Comparison of ENCODE assay signal across 8 cellular contexts in genomic region chr5:173618927-173619519, GRCh38. TPM values are rescaled to one million over a fixed set of nuclear protein-coding genes. Genes with fewer than 3 reads are reported as not detected.
DNase-seq lines count a peak whose midpoint lies in the region; ATAC-seq, FAIRE-seq and TF ChIP-seq lines count a peak whose summit lies in the region.

No MANE protein-coding gene starts in this region.

- no peak for FAIRE-seq in keratinocyte (lab: Jason Lieb, UNC)

- peaks cover 23% of the 10 kb centered on the region for H3K79me2 ChIP-seq in Karpas-422 (ENCODE audit: low read length)
- H3K79me2 ChIP-seq in keratinocyte (ENCODE audit: control insufficient read depth, insufficient read depth, low read length), result peaks cover 21% of the 10 kb centered on the region

- H3K4me2 ChIP-seq in Karpas-422 (ENCODE audit: low read depth, low read length, poor library complexity, severe bottlenecking) (no peak overlapping the region), keratinocyte (ENCODE audit: control insufficient read depth, extremely low read depth, insufficient read depth, low read depth, low read length) (peak overlapping the region; percentile 2)

- H4K20me1 ChIP-seq in Karpas-422 (ENCODE audit: insufficient read depth, low read depth, low read length) (peaks cover 17% of the 10 kb centered on the region), keratinocyte (ENCODE audit: control insufficient read depth, extremely low read depth, insufficient read depth, low read length) (no peaks in the 10 kb centered on the region)

- H3K27ac ChIP-seq in Karpas-422 (ENCODE audit: low read length) (no peak overlapping the region), RWPE2 (ENCODE audit: poor library complexity, severe bottlenecking) (no peak overlapping the region), keratinocyte (ENCODE audit: control insufficient read depth, insufficient read depth, low read length) (no peak overlapping the region)

- dilution Hi-C loops in keratinocyte (cut with MboI; ENCODE audit: extremely low pct_ligation_motif_present, low sequenced_read_pairs), result no loop called here

- peaks cover 35% of the 10 kb centered on the region for H3K4me1 ChIP-seq in Karpas-422 (ENCODE audit: low read length)
- peaks cover 5% of the 10 kb centered on the region for H3K4me1 ChIP-seq in RWPE2 (ENCODE audit: insufficient read depth, poor library complexity, severe bottlenecking)
- peaks cover 25% of the 10 kb centered on the region for H3K4me1 ChIP-seq in keratinocyte (ENCODE audit: control insufficient read depth, extremely low read depth, insufficient read depth, low read length)

- no peaks in the 10 kb centered on the region for H3K36me3 ChIP-seq in Karpas-422 (ENCODE audit: insufficient read depth, low read length)
- peaks cover 11% of the 10 kb centered on the region; the same call in 1 of the 2 replicates for H3K36me3 ChIP-seq in RWPE2 (ENCODE audit: low read depth)
- H3K36me3 ChIP-seq in keratinocyte (ENCODE audit: control insufficient read depth in 2 of 2, extremely low read depth in 1 of 2, insufficient read depth in 2 of 2, low read length in 2 of 2), result peaks cover 0 to 6% of the 10 kb centered on the region in 2 experiments

- ATAC-seq in RWPE2 (ENCODE audit: low read depth) (no peak), HG02885 (IDR thresholded peaks at IDR 0.05; ENCODE audit: poor library complexity, unreplicated experiment) (no peak)

- no peaks in the 10 kb centered on the region for H3K27me3 ChIP-seq in Karpas-422 (ENCODE audit: low read length)
- H3K27me3 ChIP-seq in RWPE2 (ENCODE audit: insufficient read depth, poor library complexity, severe bottlenecking), result no peaks in the 10 kb centered on the region
- H3K27me3 ChIP-seq in keratinocyte (ENCODE audit: control insufficient read depth, extremely low read depth, insufficient read depth, low read length), result no peaks in the 10 kb centered on the region

- TF ChIP-seq CTCF in RWPE2 (IDR thresholded peaks at IDR 0.05; ENCODE audit: poor library complexity, severe bottlenecking), result peak; percentile 94
- peak; percentile 51 to 88 (median 57) for TF ChIP-seq CTCF in keratinocyte (optimal IDR thresholded peaks at IDR 0.05 in 1 of 3, IDR thresholded peaks at IDR 0.05 in 1 of 3, conservative IDR thresholded peaks at IDR 0.05 in 1 of 3; ENCODE audit: extremely low read depth in 1 of 3, insufficient read depth in 2 of 3, low read length in 3 of 3)

- peak overlapping the region; percentile 29; the same call in 1 of the 2 replicates for H3K9ac ChIP-seq in Karpas-422 (ENCODE audit: low read length)
- H3K9ac ChIP-seq in keratinocyte (ENCODE audit: control insufficient read depth, extremely low read depth, insufficient read depth, low read length), result no peak overlapping the region

- no peak overlapping the region for H3K4me3 ChIP-seq in Karpas-422 (ENCODE audit: low read length)
- H3K4me3 ChIP-seq in RWPE2 (ENCODE audit: severe bottlenecking), result no peak overlapping the region
- H3K4me3 ChIP-seq in keratinocyte (ENCODE audit: control insufficient read depth in 2 of 3, extremely low read depth in 1 of 3, insufficient read depth in 2 of 3, low read depth in 1 of 3, low read length in 3 of 3), result no peak overlapping the region

- DNase-seq in NCI-H446 (lab: John Stamatoyannopoulos, UW) (peak; percentile 42 to 54), NCI-H446 treated with DMSO at 0.1 percent for 48 hours (lab: John Stamatoyannopoulos, UW) (no peak), Karpas-422 (peak; percentile 88), RWPE2 (ENCODE audit: low spot score) (no peak), astrocyte of the hippocampus (ENCODE audit: low read depth, low spot score) (peak; percentile 74), keratinocyte (ENCODE audit: low read depth, low spot score) (no peak)
- peak in 2 of 3 experiments; percentile 10 to 11 for DNase-seq in stimulated activated CD4-positive, alpha-beta T cell treated with anti-CD3 and anti-CD28 coated beads, TNF-alpha, amount 100 ng/mL, for 4 hours (ENCODE audit: low read depth in 3 of 3)

- H2AFZ ChIP-seq in Karpas-422 (ENCODE audit: low read length), result peak overlapping the region; percentile 97
- H2AFZ ChIP-seq in keratinocyte (ENCODE audit: control insufficient read depth, low read length), result peak overlapping the region; percentile 3

- H3K9me1 ChIP-seq in keratinocyte (ENCODE audit: control insufficient read depth, extremely low read depth, insufficient read depth, low read length), result no peaks in the 10 kb centered on the region

- H3K9me2 ChIP-seq in Karpas-422 (replicated peaks; ENCODE audit: insufficient read depth, low read length), result no peaks in the 10 kb centered on the region

- H3K9me3 ChIP-seq in Karpas-422 (ENCODE audit: low read length), result no peaks in the 10 kb centered on the region
- no peaks in the 10 kb centered on the region for H3K9me3 ChIP-seq in RWPE2 (ENCODE audit: severe bottlenecking)
- H3K9me3 ChIP-seq in keratinocyte (ENCODE audit: control insufficient read depth, low read depth, low read length), result no peaks in the 10 kb centered on the region

RNA-seq across cellular contexts. Expression of gene BOD1, which starts 2.6 kb away (rescaled TPM):
- total RNA-seq in Karpas-422 (2014; rRNA removed; shearing (Covaris generic); ENCODE audit: low replicate concordance), result 28.4 and 30.0 TPM in 2 replicates
- polyA plus RNA-seq in keratinocyte, result 37.5 to 46.8 TPM (median 37.5 TPM) in 3 replicates
- 69.0 TPM for polyA plus RNA-seq in keratinocyte (2011; ENCODE audit: low read depth)
- 36.4 and 47.5 TPM in 2 replicates for polyA plus RNA-seq in keratinocyte (2011; cell fraction: cytosol; rRNA removed)
- polyA plus RNA-seq in keratinocyte (2011; cell fraction: nucleus; rRNA removed), result 32.3 and 41.5 TPM in 2 replicates
- 35.8 and 53.4 TPM in 2 replicates for polyA plus RNA-seq in keratinocyte (2012; ENCODE audit: low replicate concordance)
- 1.7 to 31.9 TPM (median 30.5 TPM) in 3 replicates for polyA minus RNA-seq in keratinocyte
- 26.1 TPM for polyA minus RNA-seq in keratinocyte (2011; cell fraction: cytosol; rRNA and poly(A)+ RNA removed)
- 3.7 and 8.3 TPM in 2 replicates for polyA minus RNA-seq in keratinocyte (2011; cell fraction: nucleus; rRNA and poly(A)+ RNA removed)

Comparison
In these comparisons a context has a peak if more than half of its experiments do, and no peak if none do; other contexts are left out.
1. DNase-seq: peak in NCI-H446 (2 of 2), Karpas-422 (single experiment), astrocyte of the hippocampus (single experiment) and stimulated activated CD4-positive, alpha-beta T cell treated with anti-CD3 and anti-CD28 coated beads, TNF-alpha, amount 100 ng/mL, for 4 hours (2 of 3); none in NCI-H446 treated with DMSO at 0.1 percent for 48 hours (single experiment), RWPE2 (single experiment) and keratinocyte (single experiment).